ENCODE assay signal across 21 cellular contexts in the genomic region with DNA sequence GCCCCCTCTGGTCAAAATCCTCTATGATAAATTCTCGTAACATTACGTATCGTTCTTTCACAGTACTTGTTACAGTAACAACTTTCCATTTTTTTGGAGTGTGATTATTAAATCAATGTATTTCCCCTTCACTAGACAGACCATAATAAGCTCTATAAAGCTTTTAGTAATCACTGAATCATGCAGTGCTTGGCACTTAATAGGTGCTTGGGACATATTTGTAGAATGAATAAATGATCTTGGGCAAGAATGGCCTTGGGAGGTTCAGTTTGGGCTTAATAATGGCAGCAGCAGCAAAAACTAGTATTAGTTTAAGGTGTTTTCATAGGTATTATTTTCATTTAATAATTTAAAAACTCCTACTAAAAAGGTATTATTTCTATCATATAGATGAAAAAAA. TPM values are rescaled to one million over a fixed set of nuclear protein-coding genes. Genes with fewer than 3 reads are reported as not detected.
"Had no signal": no experiment of that assay in that cellular context is flagged by ENCODE, and none has a peak within 500 bp of the region (broad histone marks: within the 10 kb centered on the region; RNA-seq: fewer than 3 reads in every experiment).

No MANE protein-coding gene starts in this region.

- H3K9me3 ChIP-seq: lower lobe of right lung, neutrophil had no signal

- DNase-seq: effector CD4-positive, alpha-beta T cell; endodermal cell; immature natural killer cell; left cardiac atrium; left ventricle myocardium inferior; lower lobe of right lung; mesenchymal stem cell; midbrain; naive B cell; posterior cingulate gyrus; sigmoid colon; small intestine; stimulated activated CD4-positive, alpha-beta T cell treated with anti-CD3 and anti-CD28 coated beads, Interleukin-12 subunit alpha, Interleukin-12 subunit beta, amount 100 ng/mL, for 4 hours; stimulated activated naive CD4-positive, alpha-beta T cell treated with Interleukin-2 at 50 U/mL for 16 hours; trophoblast cell had no signal

- H3K4me1 ChIP-seq: left ventricle myocardium inferior, lower lobe of right lung, sigmoid colon had no signal

- H3K27ac ChIP-seq: coronary artery, left ventricle myocardium inferior, lower lobe of right lung, neutrophil, sigmoid colon had no signal

- H3K36me3 ChIP-seq: left ventricle myocardium inferior, lower lobe of right lung, neutrophil, sigmoid colon had no signal

- H3K27me3 ChIP-seq: sigmoid colon had no signal

- ATAC-seq: left cardiac atrium, lower lobe of right lung had no signal

- H3K4me3 ChIP-seq: coronary artery, left ventricle myocardium inferior, lower lobe of right lung, sigmoid colon had no signal

RNA-seq across cellular contexts. Expression of a gene that starts 33.4 kb away (rescaled TPM):
- total RNA-seq: dermis microvascular lymphatic vessel endothelial cell, endothelial cell of umbilical vein, fibroblast of villous mesenchyme, pulmonary artery endothelial cell had no signal
